ENCODE assay signal across 27 cellular contexts in genomic region chr12:5513406-5513805, GRCh38.
"Had no signal": no experiment of that assay in that cellular context is flagged by ENCODE, and none has a peak within 500 bp of the region (broad histone marks: within the 10 kb centered on the region; RNA-seq: fewer than 3 reads in every experiment).

No MANE protein-coding gene starts in this region.

- H3K4me3 ChIP-seq: lower lobe of right lung, neural progenitor cell, ovary, skin epidermis, stomach, tibial nerve, vagina had no signal

- DNase-seq: hippocampal formation; kidney glomerular epithelial cell; left cardiac atrium; lower lobe of right lung; mammary epithelial cell; mesenchymal stem cell; naive thymus-derived CD8-positive, alpha-beta T cell; occipital lobe; right cardiac atrium; stimulated activated CD4-positive, alpha-beta T cell treated with anti-CD3 and anti-CD28 coated beads, Interleukin-12 subunit alpha, Interleukin-12 subunit beta, amount 100 ng/mL, for 4 hours; stimulated activated CD4-positive, alpha-beta T cell treated with anti-CD3 and anti-CD28 coated beads, Interleukin-15, amount 100 ng/mL, for 24 hours; stimulated activated CD4-positive, alpha-beta T cell treated with anti-CD3 and anti-CD28 coated beads, Interleukin-2, amount 100 ng/mL, for 24 hours; stimulated activated CD4-positive, alpha-beta T cell treated with anti-CD3 and anti-CD28 coated beads, Interleukin-4, amount 100 ng/mL, for 1 hour; stimulated activated naive B cell treated with anti-CD40 and anti-IgM and Interleukin-4, amounts not matched to agents 10 μg/mL and 1 μg/mL and 100 μg/mL, for 72 hours; stimulated activated naive CD8-positive, alpha-beta T cell treated with anti-CD3 and anti-CD28 coated beads, Interleukin-15, Interleukin-2, amounts not matched to agents 100 U/mL and 50 U/mL, for 24 hours; stomach had no signal

- ATAC-seq: left cardiac atrium; left lobe of liver; lower lobe of right lung; naive thymus-derived CD8-positive, alpha-beta T cell; right cardiac atrium; sciatic nerve; stimulated activated naive B cell treated with anti-CD40 and anti-IgM and Interleukin-4, amounts not matched to agents 10 μg/mL and 1 μg/mL and 100 μg/mL, for 72 hours had no signal

- H3K36me3 ChIP-seq: lower lobe of right lung, neural progenitor cell, neutrophil, ovary, stomach, tibial nerve, vagina had no signal

- H3K27me3 ChIP-seq: neural progenitor cell, ovary, tibial nerve, vagina had no signal

- H3K27ac ChIP-seq: lower lobe of right lung, neural progenitor cell, neutrophil, skin epidermis, stomach, tibial nerve, vagina had no signal

- H3K4me3 Mint-ChIP-seq: naive thymus-derived CD8-positive, alpha-beta T cell; nephron; neural progenitor cell; stimulated activated naive B cell treated with anti-CD40 and anti-IgM and Interleukin-4, amounts not matched to agents 10 μg/mL and 1 μg/mL and 100 μg/mL, for 72 hours; type B pancreatic cell had no signal

- H3K9me3 Mint-ChIP-seq: naive thymus-derived CD8-positive, alpha-beta T cell; nephron; neural progenitor cell; stimulated activated naive B cell treated with anti-CD40 and anti-IgM and Interleukin-4, amounts not matched to agents 10 μg/mL and 1 μg/mL and 100 μg/mL, for 72 hours; type B pancreatic cell had no signal

- H3K36me3 Mint-ChIP-seq: naive thymus-derived CD8-positive, alpha-beta T cell; neural progenitor cell; stimulated activated naive B cell treated with anti-CD40 and anti-IgM and Interleukin-4, amounts not matched to agents 10 μg/mL and 1 μg/mL and 100 μg/mL, for 72 hours had no signal

- H3K27ac Mint-ChIP-seq: naive thymus-derived CD8-positive, alpha-beta T cell; neural progenitor cell; stimulated activated naive B cell treated with anti-CD40 and anti-IgM and Interleukin-4, amounts not matched to agents 10 μg/mL and 1 μg/mL and 100 μg/mL, for 72 hours; type B pancreatic cell had no signal

- FAIRE-seq: keratinocyte had no signal

- H3K9me3 ChIP-seq: lower lobe of right lung, neutrophil, ovary, stomach, tibial nerve, vagina had no signal
